Comparison of ENCODE assay signal across 1 cellular context in the genomic region with DNA sequence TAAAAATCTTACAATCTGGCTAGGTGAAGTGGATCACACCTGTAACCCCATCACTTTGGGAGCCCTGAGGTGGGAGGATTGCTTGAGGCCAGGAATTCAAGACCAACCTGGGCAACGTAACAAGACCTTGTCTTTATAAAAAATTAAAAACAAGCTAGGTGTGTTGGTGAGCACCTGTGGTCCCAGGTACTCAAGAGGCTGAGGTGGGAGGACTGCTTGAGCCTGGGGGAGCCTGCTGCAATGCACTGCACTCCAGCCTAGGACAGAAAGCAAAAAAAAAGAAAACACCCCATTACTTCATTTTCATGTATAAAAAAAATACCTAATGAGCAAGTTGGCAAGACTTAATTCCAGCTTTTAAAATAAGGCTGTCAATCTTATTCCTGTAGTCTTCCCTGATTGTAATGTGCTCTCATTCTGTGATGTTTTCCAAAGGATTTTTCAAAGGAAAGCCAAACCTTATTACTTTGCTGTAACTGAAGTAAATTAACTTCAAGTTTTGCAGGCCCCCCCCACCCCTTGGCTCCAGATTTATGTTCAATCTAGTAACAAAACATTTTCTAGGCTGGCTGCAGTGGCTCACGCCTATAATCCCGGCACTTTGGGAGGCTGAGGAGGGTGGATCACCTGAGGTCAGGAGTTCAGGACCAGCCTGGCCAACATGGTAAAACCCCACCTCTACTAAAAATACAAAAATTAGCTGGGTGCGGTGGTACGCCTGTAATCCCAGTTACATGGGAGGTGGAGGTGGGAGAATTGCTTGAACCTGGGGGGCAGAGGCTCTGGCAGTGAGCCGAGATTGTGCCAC.
TF ChIP-seq lines count a peak whose summit lies in the region.

No MANE protein-coding gene starts in this region.

TF ChIP-seq in endothelial cell of umbilical vein, 7 proteins besides CTCF, POLR2A, EP300 and RAD21:
- TF ChIP-seq EZH2 (IDR thresholded peaks at IDR 0.05; ENCODE audit: borderline replicate concordance, low read depth, low read length, severe bottlenecking): no peak
- no peak for TF ChIP-seq JUN (IDR thresholded peaks at IDR 0.05; ENCODE audit: borderline replicate concordance, insufficient read depth, insufficient read length, low read depth)
- TF ChIP-seq MYC (IDR thresholded peaks at IDR 0.05; ENCODE audit: low read depth, low read length): no peak
- TF ChIP-seq FOS (IDR thresholded peaks at IDR 0.05; ENCODE audit: borderline replicate concordance, insufficient read depth, low read length): no peak
- TF ChIP-seq, protein P1, sequence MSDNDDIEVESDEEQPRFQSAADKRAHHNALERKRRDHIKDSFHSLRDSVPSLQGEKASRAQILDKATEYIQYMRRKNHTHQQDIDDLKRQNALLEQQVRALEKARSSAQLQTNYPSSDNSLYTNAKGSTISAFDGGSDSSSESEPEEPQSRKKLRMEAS (IDR thresholded peaks at IDR 0.05; ENCODE audit: insufficient read depth, insufficient read length): no peak
- no peak for TF ChIP-seq POLR2AphosphoS5 (IDR thresholded peaks at IDR 0.05; ENCODE audit: insufficient read depth, low read depth, low read length)
- TF ChIP-seq GATA2 (IDR thresholded peaks at IDR 0.05; ENCODE audit: insufficient read depth, insufficient read length, low read depth, low read length): no peak
